In genomic region chr6:111583221-111583620, GRCh38 we compare ENCODE assay signal across 19 cellular contexts.
"Had no signal": no experiment of that assay in that cellular context is flagged by ENCODE, and none has a peak within 500 bp of the region (broad histone marks: within the 10 kb centered on the region; RNA-seq: fewer than 3 reads in every experiment).

No MANE protein-coding gene starts in this region.

- H3K27me3 ChIP-seq: foreskin keratinocyte, sigmoid colon, transverse colon had no signal

- H3K27me3 Mint-ChIP-seq: naive B cell had no signal

- H3K36me3 ChIP-seq: thoracic aorta had no signal

- ATAC-seq: foreskin keratinocyte; left cardiac atrium; stimulated activated effector memory CD8-positive, alpha-beta T cell treated with anti-CD3 and anti-CD28 coated beads, Interleukin-12 subunit alpha, Interleukin-12 subunit beta, amount 100 ng/mL, for 72 hours; stimulated activated naive CD8-positive, alpha-beta T cell treated with anti-CD3 and anti-CD28 coated beads, Interleukin-15, Interleukin-2, amounts not matched to agents 100 U/mL and 50 U/mL, for 24 hours had no signal

- DNase-seq: effector CD4-positive, alpha-beta T cell; endodermal cell; erythroblast; foreskin keratinocyte; immature natural killer cell; left cardiac atrium; left ventricle myocardium inferior; mesendoderm; naive B cell; nephron progenitor cell; sigmoid colon; stimulated activated CD4-positive, alpha-beta T cell treated with anti-CD3 and anti-CD28 coated beads, Interleukin-2, amount 100 ng/mL, for 48 hours; stimulated activated naive CD8-positive, alpha-beta T cell treated with anti-CD3 and anti-CD28 coated beads, Interleukin-15, Interleukin-2, amounts not matched to agents 100 U/mL and 50 U/mL, for 24 hours; transverse colon had no signal

- H3K4me3 Mint-ChIP-seq: endodermal cell; immature natural killer cell; naive B cell; nephron progenitor cell; stimulated activated effector memory CD8-positive, alpha-beta T cell treated with anti-CD3 and anti-CD28 coated beads, Interleukin-12 subunit alpha, Interleukin-12 subunit beta, amount 100 ng/mL, for 72 hours had no signal

- H3K9me3 Mint-ChIP-seq: endodermal cell; immature natural killer cell; naive B cell; nephron progenitor cell; stimulated activated effector memory CD8-positive, alpha-beta T cell treated with anti-CD3 and anti-CD28 coated beads, Interleukin-12 subunit alpha, Interleukin-12 subunit beta, amount 100 ng/mL, for 72 hours had no signal

- H3K4me1 Mint-ChIP-seq: endodermal cell had no signal

- H3K27ac ChIP-seq: coronary artery, foreskin keratinocyte, thoracic aorta had no signal

- H3K4me3 ChIP-seq: coronary artery, left ventricle myocardium inferior, lung, sigmoid colon, skin epidermis, thoracic aorta, transverse colon had no signal

- H3K9me3 ChIP-seq: left ventricle myocardium inferior, sigmoid colon, thoracic aorta, transverse colon had no signal

- H3K27ac Mint-ChIP-seq: endodermal cell; immature natural killer cell; nephron progenitor cell; stimulated activated effector memory CD8-positive, alpha-beta T cell treated with anti-CD3 and anti-CD28 coated beads, Interleukin-12 subunit alpha, Interleukin-12 subunit beta, amount 100 ng/mL, for 72 hours had no signal
